In genomic region chr11:69319255-69320106, GRCh38 we compare ENCODE assay signal across 1 cellular context.
TF ChIP-seq lines count a peak whose summit lies in the region.

No MANE protein-coding gene starts in this region.

TF ChIP-seq in IMR-90, 13 proteins besides CTCF, POLR2A, EP300 and RAD21:
- TF ChIP-seq MAZ (IDR thresholded peaks at IDR 0.05; ENCODE audit: borderline replicate concordance, low read depth, low read length) (no peak), MXI1 (IDR thresholded peaks at IDR 0.05; ENCODE audit: borderline replicate concordance, low read depth, low read length) (no peak), BHLHE40 (IDR thresholded peaks at IDR 0.05; ENCODE audit: low read depth, low read length) (no peak), SMC3 (IDR thresholded peaks at IDR 0.05; ENCODE audit: low read depth, low read length) (no peak), CEBPB (IDR thresholded peaks at IDR 0.05; ENCODE audit: low read depth, low read length) (no peak), CHD1 (IDR thresholded peaks at IDR 0.05; ENCODE audit: low read depth, low read length) (no peak), USF2 (IDR thresholded peaks at IDR 0.05; ENCODE audit: low read depth, low read length) (no peak), MAFK (IDR thresholded peaks at IDR 0.05; ENCODE audit: low read depth, low read length) (no peak), FOS (IDR thresholded peaks at IDR 0.05; ENCODE audit: low read depth, low read length) (no peak), NFE2L2 (IDR thresholded peaks at IDR 0.05; ENCODE audit: low read depth, low read length) (no peak), RFX5 (IDR thresholded peaks at IDR 0.05; ENCODE audit: low read depth, low read length) (no peak), ELK1 (IDR thresholded peaks at IDR 0.05; ENCODE audit: borderline replicate concordance, low read depth, low read length) (no peak)
